20 cellular contexts compared by ENCODE assay signal in genomic region chr13:24293761-24294160, GRCh38. TPM values are rescaled to one million over a fixed set of nuclear protein-coding genes. Genes with fewer than 3 reads are reported as not detected.
A peak's percentile ranks its signal among the peaks of the same experiment; 100 is the strongest.
DNase-seq lines count a peak whose midpoint lies in the region; ATAC-seq and TF ChIP-seq lines count a peak whose summit lies in the region.
"Had no signal": no experiment of that assay in that cellular context is flagged by ENCODE, and none has a peak within 500 bp of the region (broad histone marks: within the 10 kb centered on the region; RNA-seq: fewer than 3 reads in every experiment).

No MANE protein-coding gene starts in this region.

- H3K27ac ChIP-seq in ectodermal cell (ENCODE audit: insufficient read depth, low read depth, low read length, poor library complexity, severe bottlenecking) (peak overlapping the region; percentile 26), transverse colon (no peak overlapping the region)
- H3K27ac ChIP-seq: BLaER1 treated with 17β-estradiol and CSF1 and Interleukin-3, amounts not matched to agents 10 nM and 100 nM had no signal

- CTCF ChIA-PET in activated CD8-positive, alpha-beta T cell treated with anti-CD3 and anti-CD28 coated beads, Interleukin-2, amount 10 ng/mL, durations not matched to agents 7 days and 5 days (lab: Charles Lee): no interaction called here

- POLR2A ChIA-PET in activated CD8-positive, alpha-beta T cell treated with anti-CD3 and anti-CD28 coated beads, Interleukin-2, amount 10 ng/mL, durations not matched to agents 7 days and 5 days (lab: Charles Lee): no interaction called here

- WGBS in ectodermal cell, 2 experiments: 94 to 95% methylated on average over 9 of the region's 9 CpGs
- WGBS in transverse colon (ENCODE audit: low coverage in 1 of 2), 2 donors: 93 to 97% methylated on average over 5 to 9 of the region's 9 CpGs

- no peaks in the 10 kb centered on the region for H3K27me3 Mint-ChIP-seq in activated T-cell treated with anti-CD3 and anti-CD28 coated beads, Interleukin-2, amount 50 U/mL, for 24 hours
- H3K27me3 Mint-ChIP-seq in activated CD8-positive, alpha-beta T cell treated with anti-CD3 and anti-CD28 coated beads, Interleukin-2, amount 10 ng/mL, durations not matched to agents 7 days and 5 days (ENCODE audit: low read depth): no peaks in the 10 kb centered on the region

- H3K4me1 ChIP-seq in ectodermal cell (ENCODE audit: control insufficient read depth, insufficient read depth, low read length): peaks cover 5% of the 10 kb centered on the region
- H3K4me1 ChIP-seq in transverse colon: no peaks in the 10 kb centered on the region
- H3K4me1 ChIP-seq: BLaER1 treated with 17β-estradiol and CSF1 and Interleukin-3, amounts not matched to agents 10 nM and 100 nM had no signal

- H3K4me3 Mint-ChIP-seq in activated T-cell treated with anti-CD3 and anti-CD28 coated beads, Interleukin-2, amount 50 U/mL, for 24 hours: no peak overlapping the region
- H3K4me3 Mint-ChIP-seq in activated CD8-positive, alpha-beta T cell treated with anti-CD3 and anti-CD28 coated beads, Interleukin-2, amount 10 ng/mL, durations not matched to agents 7 days and 5 days: no peak overlapping the region
- H3K4me3 Mint-ChIP-seq: GM23338 had no signal

- in situ Hi-C loops in transverse colon (cut with MboI; ENCODE audit: low pct_ligation_motif_present in 1 of 4, low pct_unique_long_range_greater_than_20kb in 1 of 4, low sequenced_read_pairs in 3 of 4): loop anchor here in 1 of 4 donors (25.0 kb wide), 1 partner anchor 194 kb away; no protein-coding TSS in a partner anchor

- H3K9me3 ChIP-seq in ectodermal cell (ENCODE audit: control insufficient read depth, low read length): no peaks in the 10 kb centered on the region
- H3K9me3 ChIP-seq in transverse colon: no peaks in the 10 kb centered on the region
- H3K9me3 ChIP-seq: BLaER1 treated with 17β-estradiol and CSF1 and Interleukin-3, amounts not matched to agents 10 nM and 100 nM had no signal

- peaks cover 97% of the 10 kb centered on the region for H3K36me3 Mint-ChIP-seq in activated T-cell treated with anti-CD3 and anti-CD28 coated beads, Interleukin-2, amount 50 U/mL, for 24 hours (ENCODE audit: low read depth)
- peaks cover 79% of the 10 kb centered on the region for H3K36me3 Mint-ChIP-seq in activated CD8-positive, alpha-beta T cell treated with anti-CD3 and anti-CD28 coated beads, Interleukin-2, amount 10 ng/mL, durations not matched to agents 7 days and 5 days (ENCODE audit: low read depth)

- H3K9me3 Mint-ChIP-seq in activated T-cell treated with anti-CD3 and anti-CD28 coated beads, Interleukin-2, amount 50 U/mL, for 24 hours: no peaks in the 10 kb centered on the region
- H3K9me3 Mint-ChIP-seq in activated CD8-positive, alpha-beta T cell treated with anti-CD3 and anti-CD28 coated beads, Interleukin-2, amount 10 ng/mL, durations not matched to agents 7 days and 5 days (ENCODE audit: insufficient read depth): no peaks in the 10 kb centered on the region
- H3K9me3 Mint-ChIP-seq: GM23338 had no signal

- H3K36me3 ChIP-seq in ectodermal cell (ENCODE audit: control insufficient read depth, insufficient read depth, low read length) (peaks cover 7% of the 10 kb centered on the region), transverse colon (peaks cover 0 to 75% (median 32%) of the 10 kb centered on the region in 4 donors)

- ATAC-seq in SK-N-SH treated with all-trans-retinoic acid at 6 μM for 48 hours: no peak
- no peak for ATAC-seq in activated CD8-positive, alpha-beta T cell treated with anti-CD3 and anti-CD28 coated beads, Interleukin-2, amount 10 ng/mL, durations not matched to agents 7 days and 5 days
- ATAC-seq: GM12878, GM23338, HCT116 had no signal

- H3K4me3 ChIP-seq in ectodermal cell (ENCODE audit: insufficient read depth, low read depth, low read length) (no peak overlapping the region), transverse colon (no peak overlapping the region)
- H3K4me3 ChIP-seq: BLaER1 treated with 17β-estradiol and CSF1 and Interleukin-3, amounts not matched to agents 10 nM and 100 nM; GM12878; GM23338 had no signal

- TF ChIP-seq POLR2A in transverse colon (IDR thresholded peaks at IDR 0.05): no peak

- no peak for TF ChIP-seq CTCF in transverse colon (IDR thresholded peaks at IDR 0.05)

- peak overlapping the region; percentile 70 for H3K27ac Mint-ChIP-seq in activated T-cell treated with anti-CD3 and anti-CD28 coated beads, Interleukin-2, amount 50 U/mL, for 24 hours
- no peak overlapping the region for H3K27ac Mint-ChIP-seq in activated CD8-positive, alpha-beta T cell treated with anti-CD3 and anti-CD28 coated beads, Interleukin-2, amount 10 ng/mL, durations not matched to agents 7 days and 5 days
- H3K27ac Mint-ChIP-seq: GM23338 had no signal

- H3K27me3 ChIP-seq in ectodermal cell (ENCODE audit: control insufficient read depth, insufficient read depth, low read length, poor library complexity, severe bottlenecking): no peaks in the 10 kb centered on the region
- no peaks in the 10 kb centered on the region for H3K27me3 ChIP-seq in transverse colon
- H3K27me3 ChIP-seq: BLaER1 treated with 17β-estradiol and CSF1 and Interleukin-3, amounts not matched to agents 10 nM and 100 nM had no signal

- no peak for TF ChIP-seq EP300 in transverse colon (IDR thresholded peaks at IDR 0.05; ENCODE audit: low read depth)

- no peak for DNase-seq in activated T-cell treated with anti-CD3 and anti-CD28 coated beads, Interleukin-2, amount 50 U/mL, for 24 hours
- DNase-seq in activated T-cell treated with anti-CD3 and anti-CD28 coated beads for 4 hours (no peak), retina (peak; percentile 90), transverse colon (no peak), NCI-H510A (lab: John Stamatoyannopoulos, UW) (no peak)
- DNase-seq in activated CD8-positive, alpha-beta T cell treated with anti-CD3 and anti-CD28 coated beads, Interleukin-2, amount 10 ng/mL, durations not matched to agents 7 days and 5 days: no peak
- DNase-seq: DMS 273 treated with DMSO at 0.1 percent for 48 hours, GDM1, NCI-H1436, NCI-H2029 treated with DMSO at 0.1 percent for 48 hours, NCI-H2171 treated with DMSO at 0.1 percent for 48 hours, NCI-H446 treated with DMSO at 0.1 percent for 48 hours, NCI-H748 treated with DMSO at 0.1 percent for 48 hours had no signal

- no peaks in the 10 kb centered on the region for H3K4me1 Mint-ChIP-seq in activated T-cell treated with anti-CD3 and anti-CD28 coated beads, Interleukin-2, amount 50 U/mL, for 24 hours (ENCODE audit: low read depth)
- H3K4me1 Mint-ChIP-seq in activated CD8-positive, alpha-beta T cell treated with anti-CD3 and anti-CD28 coated beads, Interleukin-2, amount 10 ng/mL, durations not matched to agents 7 days and 5 days (ENCODE audit: low read depth): no peaks in the 10 kb centered on the region
- H3K4me1 Mint-ChIP-seq: GM23338 had no signal

- intact Hi-C loops in transverse colon (cut with DNase I; ENCODE audit: low total_unique reads): no loop called here

TF ChIP-seq in SK-N-SH treated with all-trans-retinoic acid at 6 μM for 48 hours, 23 proteins besides CTCF, POLR2A, EP300 and RAD21:
- TF ChIP-seq ZC3H10 (CRISPR knock-in tag; IDR thresholded peaks at IDR 0.05) (no peak), TCF4 (CRISPR knock-in tag; IDR thresholded peaks at IDR 0.05; ENCODE audit: borderline replicate concordance) (peak; percentile 18; the same call in 1 of the 2 replicates)
TF ChIP-seq in SK-N-SH treated with all-trans-retinoic acid at 6 μM for 48 hours: peak in this region for 1.

RNA-seq across cellular contexts. Expression of gene C1QTNF9, which starts 15.6 kb away (rescaled TPM):
- polyA plus RNA-seq in ectodermal cell (2013, experiment 1 of 4): not detected
- polyA plus RNA-seq in ectodermal cell (2013, experiment 2 of 4): not detected
- polyA plus RNA-seq in ectodermal cell (2013, experiment 3 of 4): not detected
- not detected for polyA plus RNA-seq in ectodermal cell (2013, experiment 4 of 4)
- total RNA-seq in activated CD8-positive, alpha-beta T cell treated with anti-CD3 and anti-CD28 coated beads, Interleukin-2, amount 10 ng/mL, durations not matched to agents 7 days and 5 days: not detected
- under 1 TPM in 1 of 4 donors, not detected in 3; 0.48 TPM for total RNA-seq in transverse colon
- total RNA-seq: A172, GM12878, GM23338 had no signal
- polyA plus RNA-seq: GM12878, GM23338 had no signal
